8 cellular contexts compared by ENCODE assay signal in the genomic region with DNA sequence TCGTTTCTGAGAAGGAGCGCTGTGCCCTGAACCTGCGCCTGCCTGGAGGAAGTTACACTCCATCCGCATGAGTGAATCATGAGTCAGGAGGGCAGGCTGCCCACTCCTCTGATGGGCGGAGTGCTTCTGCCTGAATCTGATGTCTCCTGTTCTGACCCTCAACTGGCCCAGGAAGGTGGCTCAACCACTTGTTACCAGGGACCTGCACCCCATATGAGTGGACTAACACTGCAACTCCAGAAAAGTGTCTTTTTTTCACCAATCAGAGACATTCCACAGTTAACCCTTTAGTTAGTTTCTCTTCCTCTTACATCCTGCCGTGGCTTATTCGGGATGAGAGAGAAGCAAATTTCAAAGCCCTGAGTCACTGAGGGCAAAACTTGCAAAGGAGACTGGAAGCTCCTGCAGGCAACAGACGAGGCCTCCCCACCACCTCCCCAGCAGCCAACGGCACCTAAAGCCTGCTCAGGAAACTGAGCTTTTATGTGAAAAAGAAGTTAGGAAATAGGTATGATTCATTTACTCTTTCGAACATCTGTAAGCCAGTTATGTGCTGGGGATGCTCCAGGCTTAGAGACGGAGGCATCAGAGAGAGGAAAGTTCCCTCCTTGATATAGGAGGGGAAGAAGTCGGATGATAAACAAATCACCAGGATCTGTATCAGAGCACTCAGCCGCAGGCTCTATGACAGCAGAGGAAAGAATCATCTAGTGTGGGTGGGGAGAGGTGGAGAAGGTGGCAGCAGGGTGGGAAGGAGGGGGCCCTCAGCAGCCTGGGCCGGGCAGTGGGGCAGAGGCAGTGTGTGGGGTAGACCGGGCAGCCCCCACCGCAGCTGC. TPM values are rescaled to one million over a fixed set of nuclear protein-coding genes. Genes with fewer than 3 reads are reported as not detected.
A peak's percentile ranks its signal among the peaks of the same experiment; 100 is the strongest.
DNase-seq lines count a peak whose midpoint lies in the region; ATAC-seq, FAIRE-seq and TF ChIP-seq lines count a peak whose summit lies in the region.

No MANE protein-coding gene starts in this region.

- in situ Hi-C loops in astrocyte of the spinal cord (cut with HindIII; ENCODE audit: low sequenced_read_pairs) (no loop called here), HAP-1 (cut with MboI; ENCODE audit: low sequenced_read_pairs) (no loop called here)

- H3K27me3 ChIP-seq in SJCRH30: no peaks in the 10 kb centered on the region
- no peaks in the 10 kb centered on the region for H3K27me3 ChIP-seq in layer of hippocampus (ENCODE audit: control insufficient read depth, insufficient read depth, low read length)
- H3K27me3 ChIP-seq in HAP-1 (ENCODE audit: low read depth): no peaks in the 10 kb centered on the region

- POLR2A ChIA-PET in A549 (lab: Yijun Ruan, JAX): interaction anchor here (1.0 to 2.0 kb wide), 6 partner anchors 13 to 36 kb away, joined by 4 to 13 read pairs (median 7); no protein-coding TSS in a partner anchor

- TF ChIP-seq POLR2A in A549 (IDR thresholded peaks at IDR 0.05; ENCODE audit: low read length): no peak

- 3% methylated on average over 16 of the region's 16 CpGs for WGBS in A549 (ENCODE audit: missing lambda C conversion rate)

- TF ChIP-seq RAD21 in A549 (conservative IDR thresholded peaks at IDR 0.05 in 1 of 2, IDR thresholded peaks at IDR 0.05 in 1 of 2): peak; percentile 9 to 33; a peak in 2 of 5 replicates

- H3K9me3 ChIP-seq in A549 (no peaks in the 10 kb centered on the region), SJCRH30 (replicated peaks) (no peaks in the 10 kb centered on the region), HAP-1 (no peaks in the 10 kb centered on the region)

- peaks cover 57% of the 10 kb centered on the region for H3K4me1 ChIP-seq in A549
- H3K4me1 ChIP-seq in SJCRH30: no peaks in the 10 kb centered on the region
- H3K4me1 ChIP-seq in HAP-1: no peaks in the 10 kb centered on the region; the same call in 1 of the 2 replicates

- peak overlapping the region; percentile 96 to 97 for H3K27ac ChIP-seq in A549
- H3K27ac ChIP-seq in SJCRH30: no peak overlapping the region
- peak overlapping the region; percentile 23 for H3K27ac ChIP-seq in layer of hippocampus (ENCODE audit: low read depth, low read length)

- H3K36me3 ChIP-seq in SJCRH30 (no peaks in the 10 kb centered on the region), HAP-1 (replicated peaks) (no peaks in the 10 kb centered on the region)

- TF ChIP-seq EP300 in A549 (IDR thresholded peaks at IDR 0.05): no peak; a peak in 1 of 5 replicates

- FAIRE-seq in A549 (lab: Jason Lieb, UNC): peak; percentile 80

- peak overlapping the region; percentile 98 for H3K4me2 ChIP-seq in A549

- CTCF ChIA-PET in A549 (lab: Yijun Ruan, JAX): interaction anchor here (0.7 to 1.4 kb wide), 2 partner anchors 13 to 110 kb away, joined by 3 to 5 read pairs; no protein-coding TSS in a partner anchor

- peak; percentile 94 to 95 for ATAC-seq in A549
- peak; percentile 49 for ATAC-seq in GM18909 (IDR thresholded peaks at IDR 0.05; ENCODE audit: poor library complexity, unreplicated experiment)
- ATAC-seq in HG03108 (IDR thresholded peaks at IDR 0.05; ENCODE audit: unreplicated experiment): peak; percentile 33

- DNase-seq in A549 (ENCODE audit: low read depth in 1 of 2, low spot score in 1 of 2): peak; percentile 86 to 90
- peak; percentile 8 to 11 for DNase-seq in SJCRH30
- peak; percentile 98 for DNase-seq in astrocyte of the spinal cord (ENCODE audit: low read depth, low spot score)
- DNase-seq in stimulated activated CD4-positive, alpha-beta T cell treated with anti-CD3 and anti-CD28 coated beads, TNF-alpha, amount 100 ng/mL, for 48 hours (ENCODE audit: low read depth in 3 of 3): peak; percentile 37 to 50 (median 49)
- DNase-seq in HAP-1 (ENCODE audit: low spot score in 2 of 2): no peak

- peak overlapping the region; percentile 19 for H3K4me3 ChIP-seq in A549
- H3K4me3 ChIP-seq in SJCRH30: no peak overlapping the region; the same call in 1 of the 2 replicates
- peak overlapping the region; percentile 6 for H3K4me3 ChIP-seq in astrocyte of the spinal cord (ENCODE audit: low read depth, low read length)
- H3K4me3 ChIP-seq in HAP-1: no peak overlapping the region

- TF ChIP-seq CTCF in A549 (IDR thresholded peaks at IDR 0.05) (no peak), astrocyte of the spinal cord (IDR thresholded peaks at IDR 0.05; ENCODE audit: low read depth, low read length) (no peak)

TF ChIP-seq in A549, 52 proteins besides CTCF, POLR2A, EP300 and RAD21:
- TF ChIP-seq GATA3 (IDR thresholded peaks at IDR 0.05; ENCODE audit: borderline replicate concordance) (peak; percentile 20; the same call in 1 of the 2 replicates), ESRRA (IDR thresholded peaks at IDR 0.05; ENCODE audit: borderline replicate concordance, low read length) (no peak), JUN (IDR thresholded peaks at IDR 0.05) (peak; percentile 47 to 55; a peak in 1 of 5 replicates), JUNB (IDR thresholded peaks at IDR 0.05) (peak; percentile 64), FOSL2 (IDR thresholded peaks at IDR 0.05) (peak; percentile 69), FOSL2 (CRISPR knock-in tag; IDR thresholded peaks at IDR 0.05) (peak; percentile 76), KDM1A (IDR thresholded peaks at IDR 0.05; ENCODE audit: low read depth) (no peak), CEBPB (IDR thresholded peaks at IDR 0.05) (peak in 1 of 2 experiments; percentile 72; a peak in 1 of 4 replicates), KDM5A (IDR thresholded peaks at IDR 0.05) (no peak), RFX5 (IDR thresholded peaks at IDR 0.05) (0 out of 2 replicates have a peak, but pooled peaks have one; percentile 72), SMC3 (IDR thresholded peaks at IDR 0.05) (peak; percentile 11; the same call in 1 of the 3 replicates), FOSB (CRISPR knock-in tag; IDR thresholded peaks at IDR 0.05) (no peak), CHD2 (IDR thresholded peaks at IDR 0.05; ENCODE audit: low read length, partially characterized antibody) (no peak), MAFK (IDR thresholded peaks at IDR 0.05; ENCODE audit: partially characterized antibody) (peak; percentile 52)
- TF ChIP-seq, protein P1, sequence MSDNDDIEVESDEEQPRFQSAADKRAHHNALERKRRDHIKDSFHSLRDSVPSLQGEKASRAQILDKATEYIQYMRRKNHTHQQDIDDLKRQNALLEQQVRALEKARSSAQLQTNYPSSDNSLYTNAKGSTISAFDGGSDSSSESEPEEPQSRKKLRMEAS (IDR thresholded peaks at IDR 0.05): peak; percentile 57
- TF ChIP-seq, protein P2, sequence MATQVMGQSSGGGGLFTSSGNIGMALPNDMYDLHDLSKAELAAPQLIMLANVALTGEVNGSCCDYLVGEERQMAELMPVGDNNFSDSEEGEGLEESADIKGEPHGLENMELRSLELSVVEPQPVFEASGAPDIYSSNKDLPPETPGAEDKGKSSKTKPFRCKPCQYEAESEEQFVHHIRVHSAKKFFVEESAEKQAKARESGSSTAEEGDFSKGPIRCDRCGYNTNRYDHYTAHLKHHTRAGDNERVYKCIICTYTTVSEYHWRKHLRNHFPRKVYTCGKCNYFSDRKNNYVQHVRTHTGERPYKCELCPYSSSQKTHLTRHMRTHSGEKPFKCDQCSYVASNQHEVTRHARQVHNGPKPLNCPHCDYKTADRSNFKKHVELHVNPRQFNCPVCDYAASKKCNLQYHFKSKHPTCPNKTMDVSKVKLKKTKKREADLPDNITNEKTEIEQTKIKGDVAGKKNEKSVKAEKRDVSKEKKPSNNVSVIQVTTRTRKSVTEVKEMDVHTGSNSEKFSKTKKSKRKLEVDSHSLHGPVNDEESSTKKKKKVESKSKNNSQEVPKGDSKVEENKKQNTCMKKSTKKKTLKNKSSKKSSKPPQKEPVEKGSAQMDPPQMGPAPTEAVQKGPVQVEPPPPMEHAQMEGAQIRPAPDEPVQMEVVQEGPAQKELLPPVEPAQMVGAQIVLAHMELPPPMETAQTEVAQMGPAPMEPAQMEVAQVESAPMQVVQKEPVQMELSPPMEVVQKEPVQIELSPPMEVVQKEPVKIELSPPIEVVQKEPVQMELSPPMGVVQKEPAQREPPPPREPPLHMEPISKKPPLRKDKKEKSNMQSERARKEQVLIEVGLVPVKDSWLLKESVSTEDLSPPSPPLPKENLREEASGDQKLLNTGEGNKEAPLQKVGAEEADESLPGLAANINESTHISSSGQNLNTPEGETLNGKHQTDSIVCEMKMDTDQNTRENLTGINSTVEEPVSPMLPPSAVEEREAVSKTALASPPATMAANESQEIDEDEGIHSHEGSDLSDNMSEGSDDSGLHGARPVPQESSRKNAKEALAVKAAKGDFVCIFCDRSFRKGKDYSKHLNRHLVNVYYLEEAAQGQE (IDR thresholded peaks at IDR 0.05): no peak
- TF ChIP-seq, protein P3, sequence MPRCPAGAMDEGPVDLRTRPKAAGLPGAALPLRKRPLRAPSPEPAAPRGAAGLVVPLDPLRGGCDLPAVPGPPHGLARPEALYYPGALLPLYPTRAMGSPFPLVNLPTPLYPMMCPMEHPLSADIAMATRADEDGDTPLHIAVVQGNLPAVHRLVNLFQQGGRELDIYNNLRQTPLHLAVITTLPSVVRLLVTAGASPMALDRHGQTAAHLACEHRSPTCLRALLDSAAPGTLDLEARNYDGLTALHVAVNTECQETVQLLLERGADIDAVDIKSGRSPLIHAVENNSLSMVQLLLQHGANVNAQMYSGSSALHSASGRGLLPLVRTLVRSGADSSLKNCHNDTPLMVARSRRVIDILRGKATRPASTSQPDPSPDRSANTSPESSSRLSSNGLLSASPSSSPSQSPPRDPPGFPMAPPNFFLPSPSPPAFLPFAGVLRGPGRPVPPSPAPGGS (IDR thresholded peaks at IDR 0.05): peak; percentile 56; the same call in 1 of the 3 replicates
- TF ChIP-seq, protein P4, sequence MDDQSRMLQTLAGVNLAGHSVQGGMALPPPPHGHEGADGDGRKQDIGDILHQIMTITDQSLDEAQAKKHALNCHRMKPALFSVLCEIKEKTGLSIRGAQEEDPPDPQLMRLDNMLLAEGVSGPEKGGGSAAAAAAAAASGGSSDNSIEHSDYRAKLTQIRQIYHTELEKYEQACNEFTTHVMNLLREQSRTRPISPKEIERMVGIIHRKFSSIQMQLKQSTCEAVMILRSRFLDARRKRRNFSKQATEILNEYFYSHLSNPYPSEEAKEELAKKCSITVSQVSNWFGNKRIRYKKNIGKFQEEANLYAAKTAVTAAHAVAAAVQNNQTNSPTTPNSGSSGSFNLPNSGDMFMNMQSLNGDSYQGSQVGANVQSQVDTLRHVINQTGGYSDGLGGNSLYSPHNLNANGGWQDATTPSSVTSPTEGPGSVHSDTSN (IDR thresholded peaks at IDR 0.05): peak; percentile 23; the same call in 1 of the 2 replicates
TF ChIP-seq in A549: peak in this region for 11.

RNA-seq across cellular contexts. Expression of a gene that starts 31.0 kb away (rescaled TPM):
- polyA plus RNA-seq in A549 (2011; rRNA removed) (28.6 and 33.1 TPM in 2 replicates), A549 (2017; fragmentation: RNase III; extraction: RNeasy Plus Mini Kit Qiagen cat#74134 plus additional on column Dnase treatment) (8.5 to 9.0 TPM (median 8.6 TPM) in 3 replicates)
- polyA plus RNA-seq in A549 (2012; cell fraction: cytosol; rRNA removed): 7.0 and 7.3 TPM in 2 replicates
- 8.4 and 9.6 TPM in 2 replicates for polyA plus RNA-seq in A549 (2012; cell fraction: nucleus; rRNA removed)
- 31.0 and 39.2 TPM in 2 replicates for polyA minus RNA-seq in A549 (2011; rRNA and poly(A)+ RNA removed)
- total RNA-seq in SJCRH30 (2014; rRNA removed; shearing (Covaris generic)): 0.20 TPM in 1 of 2 replicates, not detected in the other

Comparison
In these comparisons a context has a peak if more than half of its experiments do, and no peak if none do; other contexts are left out.
1. ATAC-seq: peak in every context shown above with its lines; median percentile 94 in A549; 49 in GM18909; 33 in HG03108.
2. DNase-seq: peak in A549 (2 of 2), SJCRH30 (2 of 2), astrocyte of the spinal cord (single experiment) and stimulated activated CD4-positive, alpha-beta T cell treated with anti-CD3 and anti-CD28 coated beads, TNF-alpha, amount 100 ng/mL, for 48 hours (3 of 3); none in HAP-1 (0 of 2).
3. H3K4me3 ChIP-seq: peak in A549 (single experiment) and astrocyte of the spinal cord (single experiment); none in SJCRH30 (single experiment) and HAP-1 (single experiment).